8 cellular contexts compared by ENCODE assay signal in the genomic region with DNA sequence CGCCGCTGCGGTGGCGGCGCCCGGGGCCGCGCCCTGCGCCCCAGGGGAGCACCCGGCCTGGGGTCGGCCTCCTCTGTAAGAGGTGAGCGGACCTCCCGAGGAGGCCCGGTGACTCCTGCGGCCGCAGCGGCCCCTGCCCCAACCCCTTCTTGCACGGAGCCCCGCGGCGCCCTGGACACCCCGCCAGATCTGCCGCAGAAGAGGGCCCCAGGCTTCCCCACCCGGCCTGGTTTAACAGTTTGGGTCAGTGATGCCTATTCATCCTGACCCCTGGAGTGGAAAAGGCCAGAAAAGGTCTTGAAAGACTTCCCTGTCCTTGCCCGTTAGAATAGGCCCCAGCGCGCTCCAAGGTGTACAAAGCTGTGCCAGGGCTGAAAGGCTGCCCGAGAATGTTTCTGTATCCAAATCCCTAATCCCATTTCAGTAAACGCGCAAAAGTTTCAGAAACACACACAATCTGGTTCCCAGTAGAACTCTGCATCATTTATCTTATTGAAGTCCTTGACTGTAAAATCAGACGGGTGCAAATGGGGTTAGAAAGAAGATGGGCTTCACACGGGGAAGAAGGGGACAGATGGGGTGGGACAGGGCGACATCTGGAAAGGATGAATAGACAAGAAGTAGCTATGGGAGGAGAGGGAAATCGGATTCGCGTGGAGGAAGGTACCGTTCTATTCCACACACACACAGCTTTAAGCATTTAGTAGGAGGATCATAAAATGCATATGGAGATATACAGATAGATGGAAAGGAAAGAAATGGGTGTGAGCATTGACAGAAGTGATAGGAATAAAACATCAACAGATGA. TPM values are rescaled to one million over a fixed set of nuclear protein-coding genes. Genes with fewer than 3 reads are reported as not detected.
DNase-seq lines count a peak whose midpoint lies in the region; ATAC-seq and TF ChIP-seq lines count a peak whose summit lies in the region.

No MANE protein-coding gene starts in this region.

- H3K4me3 Mint-ChIP-seq in HFFc6: peak overlapping the region; percentile 77
- peak overlapping the region; percentile 78 to 89 for H3K4me3 Mint-ChIP-seq in activated T-cell treated with anti-CD3 and anti-CD28 coated beads, Interleukin-2, amount 50 U/mL, for 72 hours

- H4K91ac ChIP-seq in trophoblast cell (ENCODE audit: low read depth, low read length): peak overlapping the region; percentile 99

- peak overlapping the region; percentile 98 for H4K8ac ChIP-seq in trophoblast cell (ENCODE audit: low read depth, low read length)

- TF ChIP-seq EP300 in gastroesophageal sphincter (IDR thresholded peaks at IDR 0.05): no peak

- peak overlapping the region; percentile 62 for H2AK5ac ChIP-seq in trophoblast cell (ENCODE audit: low read length)

- no peak for ATAC-seq in activated T-cell treated with anti-CD3 and anti-CD28 coated beads, Interleukin-2, amount 50 U/mL, for 72 hours (replicated peaks in 1 of 2)
- ATAC-seq in gastroesophageal sphincter (peak; percentile 0), GM19324 (IDR thresholded peaks at IDR 0.05; ENCODE audit: low FRiP score, unreplicated experiment) (no peak)

- H3K27ac ChIP-seq in BLaER1 (peak overlapping the region; percentile 93), gastroesophageal sphincter (peak overlapping the region; percentile 91 to 99 (median 98)), trophoblast cell (ENCODE audit: low read depth, low read length) (peak overlapping the region; percentile 96)

- DNase-seq in HFFc6: no peak
- no peak for DNase-seq in activated T-cell treated with anti-CD3 and anti-CD28 coated beads, Interleukin-2, amount 50 U/mL, for 72 hours
- no peak for DNase-seq in trophoblast cell
- no peak for DNase-seq in NCI-H1105 (lab: John Stamatoyannopoulos, UW)
- no peak for DNase-seq in CD1c-positive myeloid dendritic cell (ENCODE audit: extremely low spot score)

- H3K79me2 ChIP-seq in trophoblast cell (ENCODE audit: control insufficient read depth, insufficient read depth, low read length, poor library complexity): peaks cover 6% of the 10 kb centered on the region

- H3K4me3 ChIP-seq in BLaER1 (peak overlapping the region; percentile 75), gastroesophageal sphincter (peak overlapping the region; percentile 43 to 94), trophoblast cell (ENCODE audit: low read depth, low read length) (peak overlapping the region; percentile 61)

- peaks cover 24% of the 10 kb centered on the region for H4K20me1 ChIP-seq in BLaER1

- peak overlapping the region; percentile 98 for H3K14ac ChIP-seq in trophoblast cell (ENCODE audit: low read length)

- H3K36me3 Mint-ChIP-seq in HFFc6 (ENCODE audit: low read depth): no peaks in the 10 kb centered on the region
- H3K36me3 Mint-ChIP-seq in activated T-cell treated with anti-CD3 and anti-CD28 coated beads, Interleukin-2, amount 50 U/mL, for 72 hours (ENCODE audit: insufficient read depth in 2 of 2): peaks cover 2 to 6% of the 10 kb centered on the region in 2 donors

- peak overlapping the region; percentile 37 for H2BK12ac ChIP-seq in trophoblast cell (ENCODE audit: low read length)

- peak overlapping the region; percentile 98 for H2AFZ ChIP-seq in trophoblast cell (ENCODE audit: insufficient read depth, low read length, poor library complexity)

- peaks cover 7% of the 10 kb centered on the region for H3K79me1 ChIP-seq in trophoblast cell (ENCODE audit: low read length)

- peak overlapping the region; percentile 92 for H3K27ac Mint-ChIP-seq in HFFc6
- H3K27ac Mint-ChIP-seq in activated T-cell treated with anti-CD3 and anti-CD28 coated beads, Interleukin-2, amount 50 U/mL, for 72 hours: peak overlapping the region; percentile 76

- peaks cover 57% of the 10 kb centered on the region for H3K4me1 Mint-ChIP-seq in HFFc6 (ENCODE audit: low read depth)
- peaks cover 21% of the 10 kb centered on the region for H3K4me1 Mint-ChIP-seq in activated T-cell treated with anti-CD3 and anti-CD28 coated beads, Interleukin-2, amount 50 U/mL, for 72 hours (ENCODE audit: low read depth)

- no peak for TF ChIP-seq POLR2A in gastroesophageal sphincter (IDR thresholded peaks at IDR 0.05)

- H3K4ac ChIP-seq in trophoblast cell (ENCODE audit: low read depth, low read length): peak overlapping the region; percentile 91

- no peaks in the 10 kb centered on the region for H3K27me3 ChIP-seq in BLaER1
- no peaks in the 10 kb centered on the region for H3K27me3 ChIP-seq in gastroesophageal sphincter
- H3K27me3 ChIP-seq in trophoblast cell (ENCODE audit: insufficient read depth, low read length): no peaks in the 10 kb centered on the region

- H3K23ac ChIP-seq in trophoblast cell (ENCODE audit: low read length): no peak overlapping the region

- no peak for TF ChIP-seq CTCF in HFFc6 (IDR thresholded peaks at IDR 0.05)
- peak in 1 of 4 experiments; percentile 8 for TF ChIP-seq CTCF in gastroesophageal sphincter (IDR thresholded peaks at IDR 0.05)

- H3K36me3 ChIP-seq in BLaER1: no peaks in the 10 kb centered on the region
- H3K36me3 ChIP-seq in gastroesophageal sphincter: no peaks in the 10 kb centered on the region
- no peaks in the 10 kb centered on the region for H3K36me3 ChIP-seq in trophoblast cell (ENCODE audit: control insufficient read depth in 1 of 2, insufficient read depth in 2 of 2, low read length in 2 of 2)

- H4K12ac ChIP-seq in trophoblast cell (ENCODE audit: low read depth, low read length): peak overlapping the region; percentile 97

- H2BK120ac ChIP-seq in trophoblast cell (ENCODE audit: insufficient read depth, low read length, poor library complexity): peak overlapping the region; percentile 99

- H2BK5ac ChIP-seq in trophoblast cell (ENCODE audit: low read depth, low read length, poor library complexity): peak overlapping the region; percentile 99

- H3K9me3 ChIP-seq in BLaER1 (no peaks in the 10 kb centered on the region), gastroesophageal sphincter (no peaks in the 10 kb centered on the region), trophoblast cell (ENCODE audit: insufficient read depth, low read depth, low read length) (no peaks in the 10 kb centered on the region)

- 24 to 36% methylated on average over 8 to 10 of the region's 37 CpGs for WGBS in gastroesophageal sphincter (ENCODE audit: low coverage in 1 of 2), 2 donors
- WGBS in trophoblast cell (ENCODE audit: extremely low coverage, insufficient coverage, insufficient read length): no CpG with 5 or more reads among the region's 37 CpGs

- H3K4me1 ChIP-seq in BLaER1 (peaks cover 29% of the 10 kb centered on the region), gastroesophageal sphincter (peaks cover 14 to 80% (median 16%) of the 10 kb centered on the region in 3 donors), trophoblast cell (ENCODE audit: control insufficient read depth in 1 of 2, insufficient read depth in 2 of 2, low read length in 2 of 2) (peaks cover 6 to 8% of the 10 kb centered on the region in 2 experiments)

- no peaks in the 10 kb centered on the region for H3K27me3 Mint-ChIP-seq in HFFc6 (ENCODE audit: insufficient read depth)
- peaks cover 9% of the 10 kb centered on the region for H3K27me3 Mint-ChIP-seq in activated T-cell treated with anti-CD3 and anti-CD28 coated beads, Interleukin-2, amount 50 U/mL, for 72 hours (ENCODE audit: low read depth)

- H3K18ac ChIP-seq in trophoblast cell (ENCODE audit: low read length): peak overlapping the region; percentile 99

- H3K4me2 ChIP-seq in BLaER1 (peak overlapping the region; percentile 92), trophoblast cell (ENCODE audit: low read length) (peak overlapping the region; percentile 67)

- H3K9ac ChIP-seq in BLaER1 (peak overlapping the region; percentile 87), trophoblast cell (ENCODE audit: low read length) (peak overlapping the region; percentile 85)

- no peaks in the 10 kb centered on the region for H3K9me3 Mint-ChIP-seq in HFFc6
- H3K9me3 Mint-ChIP-seq in activated T-cell treated with anti-CD3 and anti-CD28 coated beads, Interleukin-2, amount 50 U/mL, for 72 hours: no peaks in the 10 kb centered on the region

RNA-seq across cellular contexts. Expression of a gene that starts 1.1 kb away (rescaled TPM):
- total RNA-seq in HFFc6 (2021; fragmentation: NEBNext Ultra II Directional; extraction: Animal tissue kit (Norgen Biotek cat#: 25700)): 10 to 100 TPM; 21.0 to 28.6 (median 25.1) TPM
- 10 to 100 TPM; 13.5 to 17.5 TPM for total RNA-seq in activated T-cell treated with anti-CD3 and anti-CD28 coated beads, Interleukin-2, amount 50 U/mL, for 72 hours
- total RNA-seq in gastroesophageal sphincter: 100 to 1,000 TPM in 1 of 4 donors, 10 to 100 TPM in 3; 61.3 to 138 (median 79.5) TPM
- polyA plus RNA-seq in trophoblast cell (2013): 10.6 and 10.9 TPM in 2 replicates
